In genomic region chr22:50627914-50628542, GRCh38 we compare ENCODE assay signal across 8 cellular contexts. TPM values are rescaled to one million over a fixed set of nuclear protein-coding genes. Genes with fewer than 3 reads are reported as not detected.
DNase-seq lines count a peak whose midpoint lies in the region; ATAC-seq, FAIRE-seq and TF ChIP-seq lines count a peak whose summit lies in the region.

Gene ARSA, minus strand, starts transcription at chr22:50628152. Its CDS starts 373 bp downstream, at chr22:50627779.

- peaks cover 0 to 9% (median 5%) of the 10 kb centered on the region in 4 experiments; a peak in 5 of 7 replicates for H3K4me1 ChIP-seq in H1 (replicated peaks in 1 of 4; ENCODE audit: control insufficient read depth in 3 of 4, insufficient read depth in 4 of 4, low read length in 3 of 4)
- H3K4me1 ChIP-seq in mesendoderm (ENCODE audit: control insufficient read depth, low read depth, low read length), result no peaks in the 10 kb centered on the region

- peak within 1 kb of the TSS; percentile 29; the same call in 1 of the 2 replicates for H2BK20ac ChIP-seq in H1 (ENCODE audit: low read length)

- 2% methylated on average over 30 of the region's 70 CpGs; no CpG with 5 or more reads in 1 of the 2 experiments for WGBS in H1 (ENCODE audit: extremely low coverage in 1 of 2, insufficient coverage in 1 of 2, insufficient read length in 1 of 2, insufficient replicate concordance in 2 of 2, low coverage in 1 of 2, low lambda C conversion rate in 2 of 2, missing lambda C conversion rate in 1 of 2), 2 experiments
- no CpG with 5 or more reads among the region's 70 CpGs for WGBS in mesendoderm (ENCODE audit: extremely low coverage, insufficient coverage, low lambda C conversion rate)

- H3K23ac ChIP-seq in H1 (ENCODE audit: insufficient read length) (no peak within 1 kb of the TSS), mesendoderm (ENCODE audit: low read length) (no peak within 1 kb of the TSS)

- H3K18ac ChIP-seq in H1 (ENCODE audit: extremely low read depth, low read length), result peak within 1 kb of the TSS; percentile 75; the same call in 1 of the 2 replicates
- H3K18ac ChIP-seq in mesendoderm (ENCODE audit: low read length), result no peak within 1 kb of the TSS

- CTCF ChIA-PET in activated CD8-positive, alpha-beta memory T cell treated with anti-CD3 and anti-CD28 coated beads for 36 hours (lab: Charles Lee), result interaction anchor here (0.6 to 1.2 kb wide), 5 partner anchors 80 to 240 kb away, joined by 3 to 6 read pairs (median 3); partner anchors contain the start of gene KLHDC7B
- CTCF ChIA-PET in H1 (lab: Charles Lee; ENCODE audit: partially characterized antibody), result interaction anchor here (0.9 to 15.7 kb wide), 11 partner anchors 11 to 94 kb away, joined by 3 to 281 read pairs (median 3); partner anchors contain the start of gene CHKB

- TF ChIP-seq RAD21 in H1 (IDR thresholded peaks at IDR 0.05 in 1 of 2, conservative IDR thresholded peaks at IDR 0.05 in 1 of 2; ENCODE audit: low read depth in 2 of 2, low read length in 2 of 2), result peak; percentile 36 to 60; a peak in 3 of 4 replicates

- no peaks in the 10 kb centered on the region for H3K79me2 ChIP-seq in H1 (ENCODE audit: control insufficient read depth in 1 of 2, insufficient read depth in 2 of 2, low read length in 2 of 2)
- H3K79me2 ChIP-seq in mesendoderm (ENCODE audit: control insufficient read depth, insufficient read depth, low read length), result no peaks in the 10 kb centered on the region

- ATAC-seq in GM18867 (IDR thresholded peaks at IDR 0.05; ENCODE audit: unreplicated experiment) (peak; percentile 74), HG03196 (IDR thresholded peaks at IDR 0.05; ENCODE audit: unreplicated experiment) (peak; percentile 63)

- no peak for TF ChIP-seq EP300 in H1 (IDR thresholded peaks at IDR 0.05; ENCODE audit: borderline replicate concordance in 1 of 2, low read depth in 2 of 2, low read length in 2 of 2)

- H3K9ac ChIP-seq in H1 (replicated peaks in 1 of 4; ENCODE audit: extremely low read depth in 1 of 4, low read depth in 3 of 4, low read length in 3 of 4) (peak within 1 kb of the TSS in 3 of 4 experiments; percentile 20 to 52 (median 48); a peak in 5 of 7 replicates), mesendoderm (ENCODE audit: low read length) (peak within 1 kb of the TSS; percentile 81)

- peak within 1 kb of the TSS; percentile 91 for H3K4ac ChIP-seq in H1 (replicated peaks; ENCODE audit: insufficient read length, low read depth, low read length)
- no peak within 1 kb of the TSS for H3K4ac ChIP-seq in mesendoderm (ENCODE audit: low read depth, low read length)

- H3K14ac ChIP-seq in H1 (ENCODE audit: insufficient read length), result peak within 1 kb of the TSS; percentile 72

- H3K36me3 ChIP-seq in H1 (ENCODE audit: control insufficient read depth in 2 of 4, insufficient read depth in 4 of 4, low read length in 3 of 4), result no peaks in the 10 kb centered on the region
- H3K36me3 ChIP-seq in mesendoderm (ENCODE audit: control insufficient read depth, insufficient read depth, low read length), result no peaks in the 10 kb centered on the region

- H4K91ac ChIP-seq in H1 (replicated peaks; ENCODE audit: insufficient read length, low read length), result peak within 1 kb of the TSS; percentile 88

- H3K27me3 ChIP-seq in H1 (replicated peaks in 1 of 4; ENCODE audit: control insufficient read depth in 3 of 4, extremely low read depth in 1 of 4, insufficient read depth in 3 of 4, low read length in 3 of 4) (peaks cover 0 to 10% (median 5%) of the 10 kb centered on the region in 4 experiments; a peak in 4 of 7 replicates), mesendoderm (ENCODE audit: insufficient read depth, low read length, poor library complexity) (no peaks in the 10 kb centered on the region)

- H4K5ac ChIP-seq in H1 (ENCODE audit: insufficient read length, low read depth, low read length) (peak within 1 kb of the TSS; percentile 2), mesendoderm (ENCODE audit: low read length) (no peak within 1 kb of the TSS)

- peaks cover 11% of the 10 kb centered on the region; the same call in 1 of the 2 replicates for H3K23me2 ChIP-seq in H1 (ENCODE audit: low read depth, low read length)

- H2BK120ac ChIP-seq in H1 (replicated peaks; ENCODE audit: low read depth, low read length), result peak within 1 kb of the TSS; percentile 47
- no peak within 1 kb of the TSS for H2BK120ac ChIP-seq in mesendoderm (ENCODE audit: low read depth, low read length)

- H3K56ac ChIP-seq in H1 (replicated peaks; ENCODE audit: insufficient read length, low read depth, low read length) (peak within 1 kb of the TSS; percentile 86), mesendoderm (ENCODE audit: low read length) (peak within 1 kb of the TSS; percentile 93)

- H2BK15ac ChIP-seq in H1 (ENCODE audit: low read length), result peak within 1 kb of the TSS; percentile 48; the same call in 1 of the 2 replicates
- H2BK15ac ChIP-seq in mesendoderm (replicated peaks; ENCODE audit: low read depth), result no peak within 1 kb of the TSS

- H2AK5ac ChIP-seq in H1 (ENCODE audit: low read depth, low read length) (peak within 1 kb of the TSS; percentile 93), mesendoderm (ENCODE audit: low read length) (no peak within 1 kb of the TSS)

- peak within 1 kb of the TSS; percentile 60 to 76 (median 76) for H3K4me3 ChIP-seq in H1 (ENCODE audit: extremely low read depth in 1 of 4, insufficient read depth in 2 of 4, low read depth in 3 of 4, low read length in 4 of 4)
- peak within 1 kb of the TSS; percentile 71 for H3K4me3 ChIP-seq in mesendoderm (ENCODE audit: low read length)

- TF ChIP-seq POLR2A in H1 (IDR thresholded peaks at IDR 0.05; ENCODE audit: control extremely low read depth in 1 of 2, low read depth in 2 of 2, low read length in 2 of 2), result no peak

- H4K8ac ChIP-seq in H1 (ENCODE audit: extremely low read depth, insufficient read depth, low read length) (peak within 1 kb of the TSS; percentile 85), mesendoderm (ENCODE audit: low read depth, low read length) (no peak within 1 kb of the TSS)

- peaks cover 0 to 11% of the 10 kb centered on the region in 2 experiments for H4K20me1 ChIP-seq in H1 (replicated peaks in 1 of 2; ENCODE audit: control insufficient read depth in 1 of 2, insufficient read depth in 2 of 2, low read length in 2 of 2)

- POLR2A ChIA-PET in activated CD8-positive, alpha-beta memory T cell treated with anti-CD3 and anti-CD28 coated beads for 36 hours (lab: Charles Lee), result interaction anchor here (0.8 to 1.1 kb wide), 4 partner anchors 65 to 103 kb away, joined by 3 to 6 read pairs (median 4); partner anchors contain the start of genes SCO2 and SYCE3
- POLR2A ChIA-PET in H1 (lab: Charles Lee; ENCODE audit: partially characterized antibody), result interaction anchor here (0.9 to 1.4 kb wide), 5 partner anchors 13 to 71 kb away, joined by 3 to 8 read pairs (median 4); partner anchors contain the start of genes CHKB and SHANK3

- H3K27ac ChIP-seq in H1 (ENCODE audit: low read depth, low read length) (no peak within 1 kb of the TSS), mesendoderm (ENCODE audit: low read depth, low read length) (no peak within 1 kb of the TSS)

- H3K79me1 ChIP-seq in H1 (ENCODE audit: low read depth, low read length) (peaks cover 4% of the 10 kb centered on the region), mesendoderm (ENCODE audit: low read length) (peaks cover 1% of the 10 kb centered on the region)

- H2BK12ac ChIP-seq in H1 (ENCODE audit: low read depth, low read length), result peak within 1 kb of the TSS; percentile 21; the same call in 1 of the 2 replicates

- no peak for FAIRE-seq in H1 (lab: Jason Lieb, UNC)

- peak; percentile 46 for TF ChIP-seq CTCF in AG09319 (IDR thresholded peaks at IDR 0.05; ENCODE audit: low read depth, low read length)
- TF ChIP-seq CTCF in H1 (IDR thresholded peaks at IDR 0.05; ENCODE audit: control extremely low read depth in 1 of 3, insufficient read depth in 1 of 3, low read depth in 1 of 3, low read length in 3 of 3), result peak; percentile 29 to 54 (median 41)

- H2BK5ac ChIP-seq in H1 (ENCODE audit: low read depth, low read length) (no peak within 1 kb of the TSS), mesendoderm (ENCODE audit: low read length) (peak within 1 kb of the TSS; percentile 6)

- DNase-seq in AG09319 (ENCODE audit: extremely low read depth, low read depth) (peak; percentile 32), NCI-H82 treated with DMSO at 0.1 percent for 48 hours (lab: John Stamatoyannopoulos, UW; ENCODE audit: unreplicated experiment) (peak; percentile 3), H1 (ENCODE audit: low read depth in 1 of 2, low spot score in 2 of 2) (peak in 1 of 2 experiments; percentile 77), mesendoderm (peak; percentile 86)
- DNase-seq in stimulated activated CD8-positive, alpha-beta memory T cell treated with anti-CD3 and anti-CD28 coated beads, Interleukin-12 subunit alpha, Interleukin-12 subunit beta, amount 100 ng/mL, for 4 hours (ENCODE audit: low read depth), result peak; percentile 63

- peak within 1 kb of the TSS; percentile 77 for H2AFZ ChIP-seq in H1 (ENCODE audit: low read length)

- H3K4me2 ChIP-seq in H1 (ENCODE audit: insufficient read depth in 1 of 2, low read depth in 2 of 2, low read length in 2 of 2), result peak within 1 kb of the TSS; percentile 90 to 99
- peak within 1 kb of the TSS; percentile 87 for H3K4me2 ChIP-seq in mesendoderm (ENCODE audit: low read length)

- H3K9me3 ChIP-seq in H1 (ENCODE audit: insufficient read depth in 2 of 2, low read depth in 1 of 2, low read length in 1 of 2), result no peaks in the 10 kb centered on the region

TF ChIP-seq in H1, 55 proteins besides CTCF, POLR2A, EP300 and RAD21 (continues in another document):
- TF ChIP-seq YY1 (IDR thresholded peaks at IDR 0.05; ENCODE audit: low read depth, low read length), result no peak
- no peak; the same call in 1 of the 2 replicates for TF ChIP-seq PHF8 (conservative IDR thresholded peaks at IDR 0.05; ENCODE audit: low read depth, low read length)

RNA-seq across cellular contexts. Expression of gene ARSA, which starts in this region (rescaled TPM):
- 10 to 100 TPM; 19.5 to 20.0 TPM for total RNA-seq in activated CD8-positive, alpha-beta memory T cell treated with anti-CD3 and anti-CD28 coated beads for 36 hours
- total RNA-seq in H1 (2021; fragmentation: NEBNext Ultra II Directional; extraction: Animal tissue kit (Norgen Biotek cat#: 25700)), result 7.7 and 9.8 TPM in 2 replicates
- polyA plus RNA-seq in H1 (2011; rRNA removed), result 10.1 and 14.3 TPM in 2 replicates
- 8.5 TPM for polyA plus RNA-seq in H1 (2011; cell fraction: cytosol; rRNA removed)
- polyA plus RNA-seq in H1 (2011; cell fraction: nucleus; rRNA removed), result 49.1 TPM
- 8.3 to 12.4 TPM (median 11.3 TPM) in 4 replicates for polyA plus RNA-seq in H1 (2012, experiment 1 of 2)
- 10.7 TPM for polyA plus RNA-seq in H1 (2012, experiment 2 of 2)
- polyA plus RNA-seq in H1 (2013, experiment 1 of 2), result 9.1 TPM
- polyA plus RNA-seq in H1 (2013, experiment 2 of 2), result 8.0 TPM
- polyA minus RNA-seq in H1 (2011; rRNA and poly(A)+ RNA removed), result 4.2 and 4.7 TPM in 2 replicates
- polyA minus RNA-seq in H1 (2011; cell fraction: cytosol; rRNA and poly(A)+ RNA removed), result 7.0 TPM
- polyA minus RNA-seq in H1 (2011; cell fraction: nucleus; rRNA and poly(A)+ RNA removed), result 12.1 TPM
- polyA plus RNA-seq in mesendoderm (2013, experiment 1 of 2), result 3.3 TPM
- polyA plus RNA-seq in mesendoderm (2013, experiment 2 of 2), result 3.1 TPM
